In the genomic region with DNA sequence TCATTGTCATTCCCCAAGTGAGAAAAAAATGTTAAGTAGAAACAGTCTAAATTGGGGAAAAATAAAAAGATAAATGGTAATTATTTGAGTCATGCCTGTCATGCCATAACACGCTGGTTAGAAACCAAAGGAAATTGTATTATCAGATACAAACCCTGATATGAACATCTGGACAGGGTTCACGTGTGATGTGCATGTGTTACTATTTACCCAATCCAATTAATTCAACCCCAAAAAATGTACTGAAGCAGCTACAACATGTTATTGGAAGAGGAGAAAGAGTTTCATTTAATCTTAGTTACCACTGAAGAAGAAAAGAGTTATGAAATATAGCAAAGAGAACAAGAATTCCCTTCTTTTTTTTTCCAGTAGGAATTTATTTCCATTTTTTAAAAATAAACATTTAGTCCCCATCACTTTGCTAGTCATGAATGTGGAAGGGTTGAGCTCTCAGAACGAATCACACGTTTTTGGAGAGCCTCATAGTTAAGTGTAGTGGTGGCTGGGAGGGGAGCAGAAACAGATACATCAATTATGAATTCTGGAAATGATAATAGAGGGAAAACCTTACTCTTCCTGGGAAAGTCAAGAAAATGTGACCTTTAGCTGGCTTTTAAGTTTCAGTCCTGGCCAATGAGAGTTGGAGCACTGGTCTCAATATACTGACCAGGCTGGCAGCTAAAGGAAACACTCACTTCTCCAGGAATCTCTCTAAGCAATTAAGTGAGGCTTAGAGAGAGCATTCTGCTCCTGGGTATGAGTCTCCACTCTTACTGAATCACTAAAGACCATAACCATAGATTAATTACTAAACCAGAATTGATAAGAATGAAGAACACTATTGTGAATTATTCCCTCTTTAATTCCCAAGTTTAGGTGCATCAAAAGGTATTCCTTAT, we compare ENCODE assay signal across 12 cellular contexts.
"Had no signal": no experiment of that assay in that cellular context is flagged by ENCODE, and none has a peak within 500 bp of the region (broad histone marks: within the 10 kb centered on the region; RNA-seq: fewer than 3 reads in every experiment).

No MANE protein-coding gene starts in this region.

- H3K36me3 ChIP-seq: esophagus muscularis mucosa, stomach had no signal

- H3K4me1 ChIP-seq: esophagus muscularis mucosa, stomach had no signal

- DNase-seq: activated CD4-positive, alpha-beta memory T cell treated with anti-CD3 and anti-CD28 coated beads for 36 hours; activated CD4-positive, CD25-positive, alpha-beta regulatory T cell treated with anti-CD3 and anti-CD28 coated beads, Interleukin-2, amount 50 U/mL, for 72 hours; activated naive CD8-positive, alpha-beta T cell treated with anti-CD3 and anti-CD28 coated beads, Interleukin-2, amount 10 ng/mL, durations not matched to agents 7 days and 5 days; activated T-cell treated with anti-CD3 and anti-CD28 coated beads, Interleukin-2, amount 50 U/mL, for 72 hours; endodermal cell; kidney glomerular epithelial cell; natural killer cell; occipital lobe; stimulated activated CD4-positive, alpha-beta T cell treated with anti-CD3 and anti-CD28 coated beads, Interleukin-15, amount 100 ng/mL, for 24 hours; stomach; T-helper 9 cell had no signal

- H3K4me3 Mint-ChIP-seq: activated CD4-positive, alpha-beta memory T cell treated with anti-CD3 and anti-CD28 coated beads for 36 hours; activated naive CD8-positive, alpha-beta T cell treated with anti-CD3 and anti-CD28 coated beads, Interleukin-2, amount 10 ng/mL, durations not matched to agents 7 days and 5 days; activated T-cell treated with anti-CD3 and anti-CD28 coated beads, Interleukin-2, amount 50 U/mL, for 72 hours; endodermal cell; natural killer cell had no signal

- H3K4me1 Mint-ChIP-seq: activated naive CD8-positive, alpha-beta T cell treated with anti-CD3 and anti-CD28 coated beads, Interleukin-2, amount 10 ng/mL, durations not matched to agents 7 days and 5 days; natural killer cell had no signal

- H3K4me3 ChIP-seq: esophagus muscularis mucosa, stomach had no signal

- H3K27me3 ChIP-seq: esophagus muscularis mucosa, stomach had no signal

- H3K9me3 ChIP-seq: esophagus muscularis mucosa, stomach had no signal

- H3K27me3 Mint-ChIP-seq: activated CD4-positive, alpha-beta memory T cell treated with anti-CD3 and anti-CD28 coated beads for 36 hours had no signal

- H3K27ac ChIP-seq: esophagus muscularis mucosa, stomach had no signal

- H3K9me3 Mint-ChIP-seq: activated CD4-positive, alpha-beta memory T cell treated with anti-CD3 and anti-CD28 coated beads for 36 hours; activated naive CD8-positive, alpha-beta T cell treated with anti-CD3 and anti-CD28 coated beads, Interleukin-2, amount 10 ng/mL, durations not matched to agents 7 days and 5 days had no signal

- ATAC-seq: activated T-cell treated with anti-CD3 and anti-CD28 coated beads, Interleukin-2, amount 50 U/mL, for 72 hours; natural killer cell had no signal

- H3K36me3 Mint-ChIP-seq: activated CD4-positive, alpha-beta memory T cell treated with anti-CD3 and anti-CD28 coated beads for 36 hours; activated naive CD8-positive, alpha-beta T cell treated with anti-CD3 and anti-CD28 coated beads, Interleukin-2, amount 10 ng/mL, durations not matched to agents 7 days and 5 days; natural killer cell had no signal
